ENCODE assay signal across 36 cellular contexts in genomic region chr18:26279428-26279827, GRCh38.
"Had no signal": no experiment of that assay in that cellular context is flagged by ENCODE, and none has a peak within 500 bp of the region (broad histone marks: within the 10 kb centered on the region; RNA-seq: fewer than 3 reads in every experiment).

No MANE protein-coding gene starts in this region.

- H3K4me2 ChIP-seq: KMS-11 had no signal

- H3K9ac ChIP-seq: KMS-11 had no signal

- H3K4me3 ChIP-seq: MG63 had no signal

- DNase-seq: Karpas-422, Kasumi-1, MG63, MM.1S, MV-4-11, NCI-H1048, NCI-H1092, NCI-H1092 treated with DMSO at 0.1 percent for 48 hours, NCI-H1105, NCI-H1105 treated with DMSO at 0.1 percent for 48 hours, NCI-H1417, NCI-H1417 treated with DMSO at 0.1 percent for 48 hours, NCI-H1436, NCI-H1436 treated with DMSO at 0.1 percent for 48 hours, NCI-H146, NCI-H1694, NCI-H1694 treated with DMSO at 0.1 percent for 48 hours, NCI-H187, NCI-H187 treated with DMSO at 0.1 percent for 48 hours, NCI-H1930, NCI-H2029, NCI-H2029 treated with DMSO at 0.1 percent for 48 hours, NCI-H2081, NCI-H2081 treated with DMSO at 0.1 percent for 48 hours, NCI-H2107, NCI-H2171, NCI-H2171 treated with DMSO at 0.1 percent for 48 hours, NCI-H2227 treated with DMSO at 0.1 percent for 48 hours, NCI-H226, NCI-H345, NCI-H446, NCI-H446 treated with DMSO at 0.1 percent for 48 hours, NCI-H510A, NCI-H510A treated with DMSO at 0.1 percent for 48 hours, NCI-H524 had no signal

- H3K27me3 ChIP-seq: MG63 had no signal

- H3K36me3 ChIP-seq: MG63 had no signal

- H3K9me3 ChIP-seq: MG63 had no signal

- H3K27ac ChIP-seq: KMS-11 had no signal
